8 cellular contexts compared by ENCODE assay signal in the genomic region with DNA sequence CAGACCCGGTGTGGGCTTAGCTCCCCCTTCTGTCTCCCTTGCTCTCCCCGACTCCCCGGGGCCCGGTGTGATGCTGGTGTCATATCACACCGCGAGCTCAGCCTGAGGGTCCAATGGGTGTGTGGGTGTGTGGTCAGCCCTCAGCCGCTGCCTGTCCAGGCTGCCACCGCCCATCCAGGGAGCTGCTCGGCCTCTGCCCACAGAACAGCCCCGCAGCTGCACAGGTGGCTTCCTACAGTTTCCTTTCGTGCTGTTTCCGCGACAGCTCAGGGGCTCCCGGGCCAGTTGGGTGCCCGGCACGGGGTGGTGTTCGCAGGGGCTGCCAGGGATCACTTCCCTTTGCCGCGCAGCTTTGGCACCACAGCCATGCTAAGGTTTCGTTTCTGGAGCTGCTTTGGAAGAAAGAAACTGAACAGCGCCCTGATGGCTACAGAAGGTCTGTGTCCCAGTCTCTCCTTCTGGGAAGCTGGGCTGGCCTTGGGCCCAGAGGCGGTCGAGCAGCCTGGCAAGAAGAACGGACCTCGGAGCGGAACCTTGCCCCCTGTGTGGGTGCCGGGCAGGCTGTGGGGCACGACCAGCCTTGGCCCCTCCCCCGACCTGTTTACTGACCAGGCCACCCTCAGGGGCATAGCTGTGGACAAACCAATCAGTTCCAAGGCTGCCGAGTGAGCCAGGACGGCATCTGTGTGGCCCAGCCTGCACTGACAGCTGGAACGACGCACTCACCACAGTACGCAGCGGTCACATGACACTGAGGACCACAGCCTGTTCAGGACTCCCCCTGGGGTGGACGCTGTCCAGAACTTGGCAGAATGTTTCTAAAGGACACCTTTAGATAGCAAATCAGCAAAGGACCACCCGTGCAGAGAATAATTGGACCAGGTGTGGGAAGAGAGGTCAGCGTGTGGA. TPM values are rescaled to one million over a fixed set of nuclear protein-coding genes. Genes with fewer than 3 reads are reported as not detected.
DNase-seq lines count a peak whose midpoint lies in the region; ATAC-seq lines count a peak whose summit lies in the region.

No MANE protein-coding gene starts in this region.

- H3K4me1 Mint-ChIP-seq in IgD-negative memory B cell = peaks cover 15 to 23% (median 15%) of the 10 kb centered on the region in 3 donors
- H3K4me1 Mint-ChIP-seq in activated naive CD8-positive, alpha-beta T cell (ENCODE audit: low read depth) = peaks cover 33% of the 10 kb centered on the region
- H3K4me1 Mint-ChIP-seq in stimulated activated effector memory CD8-positive, alpha-beta T cell treated with anti-CD3 and anti-CD28 coated beads, Interleukin-12 subunit alpha, Interleukin-12 subunit beta, amount 100 ng/mL, for 72 hours = peaks cover 53% of the 10 kb centered on the region

- in situ Hi-C loops in G401 (cut with HindIII; ENCODE audit: low sequenced_read_pairs) = no loop called here

- DNase-seq in left colon (peak; percentile 44 to 49), G401 (ENCODE audit: low spot score) (no peak), NCI-H345 treated with DMSO at 0.1 percent for 48 hours (lab: John Stamatoyannopoulos, UW; ENCODE audit: unreplicated experiment) (no peak)
- DNase-seq in stimulated activated effector memory CD8-positive, alpha-beta T cell treated with anti-CD3 and anti-CD28 coated beads, Interleukin-12 subunit alpha, Interleukin-12 subunit beta, amount 100 ng/mL, for 72 hours (ENCODE audit: low spot score in 2 of 2) = peak; percentile 18 to 60

- ATAC-seq in left colon = no peak
- no peak for ATAC-seq in stimulated activated effector memory CD8-positive, alpha-beta T cell treated with anti-CD3 and anti-CD28 coated beads, Interleukin-12 subunit alpha, Interleukin-12 subunit beta, amount 100 ng/mL, for 72 hours
- ATAC-seq in GM18498 (IDR thresholded peaks at IDR 0.05; ENCODE audit: unreplicated experiment) = no peak
- ATAC-seq in HG03342 (IDR thresholded peaks at IDR 0.05; ENCODE audit: unreplicated experiment) = no peak

- intact Hi-C loops in left colon (cut with DNase I, micrococcal nuclease) = no loop called here

- no peaks in the 10 kb centered on the region for H3K9me3 Mint-ChIP-seq in IgD-negative memory B cell
- no peaks in the 10 kb centered on the region for H3K9me3 Mint-ChIP-seq in activated naive CD8-positive, alpha-beta T cell (ENCODE audit: low read depth)
- H3K9me3 Mint-ChIP-seq in stimulated activated effector memory CD8-positive, alpha-beta T cell treated with anti-CD3 and anti-CD28 coated beads, Interleukin-12 subunit alpha, Interleukin-12 subunit beta, amount 100 ng/mL, for 72 hours = no peaks in the 10 kb centered on the region

- peaks cover 7% of the 10 kb centered on the region for H3K27me3 Mint-ChIP-seq in IgD-negative memory B cell
- H3K27me3 Mint-ChIP-seq in activated naive CD8-positive, alpha-beta T cell = no peaks in the 10 kb centered on the region

- peaks cover 8% of the 10 kb centered on the region for H3K36me3 Mint-ChIP-seq in IgD-negative memory B cell
- peaks cover 4% of the 10 kb centered on the region for H3K36me3 Mint-ChIP-seq in activated naive CD8-positive, alpha-beta T cell
- peaks cover 88% of the 10 kb centered on the region for H3K36me3 Mint-ChIP-seq in stimulated activated effector memory CD8-positive, alpha-beta T cell treated with anti-CD3 and anti-CD28 coated beads, Interleukin-12 subunit alpha, Interleukin-12 subunit beta, amount 100 ng/mL, for 72 hours

- peak overlapping the region in 2 of 4 donors; percentile 81 to 88 for H3K4me3 Mint-ChIP-seq in IgD-negative memory B cell
- H3K4me3 Mint-ChIP-seq in activated naive CD8-positive, alpha-beta T cell = peak overlapping the region; percentile 49
- peak overlapping the region; percentile 34 for H3K4me3 Mint-ChIP-seq in stimulated activated effector memory CD8-positive, alpha-beta T cell treated with anti-CD3 and anti-CD28 coated beads, Interleukin-12 subunit alpha, Interleukin-12 subunit beta, amount 100 ng/mL, for 72 hours

- peak overlapping the region; percentile 67 to 100 (median 93) for H3K27ac Mint-ChIP-seq in IgD-negative memory B cell
- H3K27ac Mint-ChIP-seq in activated naive CD8-positive, alpha-beta T cell = peak overlapping the region; percentile 66
- no peak overlapping the region for H3K27ac Mint-ChIP-seq in stimulated activated effector memory CD8-positive, alpha-beta T cell treated with anti-CD3 and anti-CD28 coated beads, Interleukin-12 subunit alpha, Interleukin-12 subunit beta, amount 100 ng/mL, for 72 hours

RNA-seq across cellular contexts. Expression of a gene that starts 7.0 kb away (rescaled TPM):
- 47.1 TPM for polyA plus RNA-seq in IgD-negative memory B cell
- total RNA-seq in left colon = 100 to 1,000 TPM in 1 of 2 donors, 10 to 100 TPM in 1; 45.6 to 201 TPM
- 106 and 157 TPM in 2 replicates for total RNA-seq in G401 (2014; rRNA removed; shearing (Covaris generic))

RNA-seq across cellular contexts. Expression of a gene that starts 45.0 kb away (rescaled TPM):
- not detected for polyA plus RNA-seq in IgD-negative memory B cell
- under 1 TPM; 0.17 to 0.31 TPM for total RNA-seq in left colon
- total RNA-seq in G401 (2014; rRNA removed; shearing (Covaris generic)) = not detected in 2 replicates

RNA-seq across cellular contexts. Expression of a gene that starts 49.2 kb away (rescaled TPM):
- polyA plus RNA-seq in IgD-negative memory B cell = 29.7 TPM
- total RNA-seq in left colon = 10 to 100 TPM; 36.7 to 53.8 TPM
- 85.5 and 121 TPM in 2 replicates for total RNA-seq in G401 (2014; rRNA removed; shearing (Covaris generic))

RNA-seq across cellular contexts. Expression of a gene that starts 49.3 kb away (rescaled TPM):
- polyA plus RNA-seq in IgD-negative memory B cell = 13.4 TPM
- 10 to 100 TPM; 22.8 to 27.9 TPM for total RNA-seq in left colon
- 23.8 and 24.1 TPM in 2 replicates for total RNA-seq in G401 (2014; rRNA removed; shearing (Covaris generic))

Comparison
In these comparisons a context has a peak if more than half of its experiments do, and no peak if none do; other contexts are left out.
1. DNase-seq: peak in left colon (2 of 2) and stimulated activated effector memory CD8-positive, alpha-beta T cell treated with anti-CD3 and anti-CD28 coated beads, Interleukin-12 subunit alpha, Interleukin-12 subunit beta, amount 100 ng/mL, for 72 hours (2 of 2); none in G401 (single experiment) and NCI-H345 treated with DMSO at 0.1 percent for 48 hours (single experiment).